ENCODE assay signal across 20 cellular contexts in the genomic region with DNA sequence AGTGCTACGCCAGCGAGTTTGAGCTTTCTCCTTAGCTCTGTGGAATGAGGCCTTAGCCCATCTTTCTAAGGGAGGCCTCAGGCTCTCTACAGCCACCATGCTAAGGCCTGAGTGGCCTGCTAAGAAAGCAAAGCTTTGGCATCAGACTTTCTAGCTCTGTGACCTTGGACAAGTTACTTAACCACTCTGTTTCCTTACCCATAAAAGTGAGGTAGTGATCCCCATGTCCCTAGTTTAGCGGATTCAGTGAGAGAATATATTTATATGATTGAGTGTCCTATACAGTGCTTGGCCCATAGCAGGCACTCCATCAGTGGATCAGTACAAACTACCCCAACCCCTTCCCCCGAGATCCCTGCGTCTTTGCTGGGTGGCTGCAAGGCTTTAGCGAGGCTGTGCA. TPM values are rescaled to one million over a fixed set of nuclear protein-coding genes. Genes with fewer than 3 reads are reported as not detected.
DNase-seq lines count a peak whose midpoint lies in the region; ATAC-seq and TF ChIP-seq lines count a peak whose summit lies in the region.
"Had no signal": no experiment of that assay in that cellular context is flagged by ENCODE, and none has a peak within 500 bp of the region (broad histone marks: within the 10 kb centered on the region; RNA-seq: fewer than 3 reads in every experiment).

No MANE protein-coding gene starts in this region.

- peak overlapping the region; percentile 2 to 33 (median 26) for H3K27ac ChIP-seq in body of pancreas
- peak overlapping the region; percentile 8 for H3K27ac ChIP-seq in muscle layer of duodenum (ENCODE audit: low read length)
- H3K27ac ChIP-seq in tibial artery, result peak overlapping the region; percentile 50 to 60
- H3K27ac ChIP-seq: A549 had no signal

- peaks cover 31% of the 10 kb centered on the region for H3K36me3 Mint-ChIP-seq in activated naive CD4-positive, alpha-beta T cell treated with anti-CD3 and anti-CD28 coated beads, Interleukin-2, amount 50 U/mL, for 24 hours
- H3K36me3 Mint-ChIP-seq in type B pancreatic cell, result peaks cover 28% of the 10 kb centered on the region

- 58 to 59% methylated on average over 6 of the region's 6 CpGs for WGBS in body of pancreas, 2 donors

- H3K27me3 ChIP-seq in body of pancreas (no peaks in the 10 kb centered on the region), muscle layer of duodenum (ENCODE audit: low read depth, low read length) (no peaks in the 10 kb centered on the region), tibial artery (no peaks in the 10 kb centered on the region)

- no peak for DNase-seq in activated naive CD4-positive, alpha-beta T cell treated with Interleukin-2 at 50 U/mL for 16 hours
- DNase-seq in body of pancreas, result no peak
- DNase-seq in tibial artery, result no peak
- no peak for DNase-seq in type B pancreatic cell (ENCODE audit: extremely low spot score, unreplicated experiment)
- no peak for DNase-seq in GM13976 (ENCODE audit: low spot score)
- DNase-seq: activated CD4-positive, alpha-beta T cell treated with anti-CD3 and anti-CD28 coated beads for 1 hour; DND-41; kidney; NCI-H146; NCI-H226; SHP77 treated with DMSO at 0.1 percent for 48 hours; stimulated activated CD4-positive, alpha-beta T cell treated with anti-CD3 and anti-CD28 coated beads, Interleukin-15, amount 100 ng/mL, for 24 hours had no signal

- in situ Hi-C loops in GM13976 (cut with MboI; ENCODE audit: low sequenced_read_pairs, unreplicated experiment), result no loop called here

- H3K9me3 Mint-ChIP-seq in activated naive CD4-positive, alpha-beta T cell treated with anti-CD3 and anti-CD28 coated beads, Interleukin-2, amount 50 U/mL, for 24 hours, result no peaks in the 10 kb centered on the region
- H3K9me3 Mint-ChIP-seq in type B pancreatic cell, result no peaks in the 10 kb centered on the region
- H3K9me3 Mint-ChIP-seq: CD14-positive monocyte; dendritic cell treated with granulocyte-macrophage colony-stimulating factor and Interleukin-4, amounts not matched to agents 40 ng/mL and 50 ng/mL, for 4 days; T-helper 2 cell treated with Interferon-gamma antibody and Interleukin-4, amounts not matched to agents 5 μg/mL and 100 μg/mL, for 36 hours had no signal

- peaks cover 81% of the 10 kb centered on the region for H3K4me1 Mint-ChIP-seq in activated naive CD4-positive, alpha-beta T cell treated with anti-CD3 and anti-CD28 coated beads, Interleukin-2, amount 50 U/mL, for 24 hours
- peaks cover 33% of the 10 kb centered on the region for H3K4me1 Mint-ChIP-seq in type B pancreatic cell (ENCODE audit: unreplicated experiment)

- intact Hi-C loops in body of pancreas (cut with DNase I), result no loop called here
- intact Hi-C loops in tibial artery (cut with DNase I; ENCODE audit: low total_unique reads), result loop anchor here (5.0 kb wide), 1 partner anchor 34 kb away; a partner anchor contains a TSS

- TF ChIP-seq POLR2A in body of pancreas (IDR thresholded peaks at IDR 0.05), result no peak

- H3K4me3 ChIP-seq in body of pancreas (no peak overlapping the region), muscle layer of duodenum (ENCODE audit: low read depth in 1 of 2, low read length in 2 of 2) (no peak overlapping the region), tibial artery (no peak overlapping the region)
- H3K4me3 ChIP-seq: A549 had no signal

- ATAC-seq in body of pancreas (no peak), GM19463 (IDR thresholded peaks at IDR 0.05; ENCODE audit: unreplicated experiment) (no peak)
- ATAC-seq: A549, esophagus mucosa had no signal

- no peak overlapping the region for H3K4me3 Mint-ChIP-seq in activated naive CD4-positive, alpha-beta T cell treated with anti-CD3 and anti-CD28 coated beads, Interleukin-2, amount 50 U/mL, for 24 hours
- no peak overlapping the region for H3K4me3 Mint-ChIP-seq in type B pancreatic cell
- H3K4me3 Mint-ChIP-seq: CD14-positive monocyte; dendritic cell treated with granulocyte-macrophage colony-stimulating factor and Interleukin-4, amounts not matched to agents 40 ng/mL and 50 ng/mL, for 4 days; T-helper 2 cell treated with Interferon-gamma antibody and Interleukin-4, amounts not matched to agents 5 μg/mL and 100 μg/mL, for 36 hours had no signal

- H3K9me3 ChIP-seq in body of pancreas (no peaks in the 10 kb centered on the region), muscle layer of duodenum (ENCODE audit: control insufficient read depth in 1 of 2, low read length in 2 of 2) (no peaks in the 10 kb centered on the region), tibial artery (no peaks in the 10 kb centered on the region)
- H3K9me3 ChIP-seq: A549 had no signal

- H3K27me3 Mint-ChIP-seq in activated naive CD4-positive, alpha-beta T cell treated with anti-CD3 and anti-CD28 coated beads, Interleukin-2, amount 50 U/mL, for 24 hours, result no peaks in the 10 kb centered on the region
- H3K27me3 Mint-ChIP-seq in type B pancreatic cell, result no peaks in the 10 kb centered on the region
- H3K27me3 Mint-ChIP-seq: dendritic cell treated with granulocyte-macrophage colony-stimulating factor and Interleukin-4, amounts not matched to agents 40 ng/mL and 50 ng/mL, for 4 days had no signal

- TF ChIP-seq CTCF in body of pancreas (IDR thresholded peaks at IDR 0.05), result no peak
- no peak for TF ChIP-seq CTCF in tibial artery (IDR thresholded peaks at IDR 0.05)
- TF ChIP-seq CTCF in type B pancreatic cell (conservative IDR thresholded peaks at IDR 0.05), result no peak
- TF ChIP-seq CTCF in GM13976 (IDR thresholded peaks at IDR 0.05; ENCODE audit: borderline replicate concordance, control extremely low read depth, extremely low read depth, insufficient read depth, missing control alignments), result no peak

- peaks cover 60% of the 10 kb centered on the region for H3K4me1 ChIP-seq in body of pancreas
- H3K4me1 ChIP-seq in muscle layer of duodenum (ENCODE audit: control insufficient read depth in 1 of 2, insufficient read depth in 2 of 2, low read length in 2 of 2), result peaks cover 29 to 74% of the 10 kb centered on the region in 2 donors
- peaks cover 0 to 79% (median 50%) of the 10 kb centered on the region in 4 donors for H3K4me1 ChIP-seq in tibial artery

- H3K36me3 ChIP-seq in body of pancreas (replicated peaks in 1 of 2; ENCODE audit: insufficient read depth in 1 of 2, low read depth in 2 of 2) (peaks cover 0 to 11% of the 10 kb centered on the region in 2 donors), muscle layer of duodenum (ENCODE audit: control insufficient read depth in 1 of 2, insufficient read depth in 2 of 2, low read length in 2 of 2) (peaks cover 48 to 65% of the 10 kb centered on the region in 2 donors), tibial artery (peaks cover 42 to 75% (median 62%) of the 10 kb centered on the region in 3 donors)

- H3K27ac Mint-ChIP-seq in activated naive CD4-positive, alpha-beta T cell treated with anti-CD3 and anti-CD28 coated beads, Interleukin-2, amount 50 U/mL, for 24 hours, result peak overlapping the region; percentile 14
- H3K27ac Mint-ChIP-seq in type B pancreatic cell, result no peak overlapping the region

RNA-seq across cellular contexts. Expression of a gene that starts 4.0 kb away (rescaled TPM):
- total RNA-seq in body of pancreas, result 10 to 100 TPM; 13.8 to 15.3 TPM
- 40.7 and 41.0 TPM in 2 replicates for total RNA-seq in type B pancreatic cell (ENCODE audit: low replicate concordance)

RNA-seq across cellular contexts. Expression of a gene that starts 32.7 kb away (rescaled TPM):
- 1 to 10 TPM in 1 of 2 donors, under 1 TPM in 1; 0.99 to 4.9 TPM for total RNA-seq in body of pancreas
- total RNA-seq in type B pancreatic cell (ENCODE audit: low replicate concordance), result 12.4 and 18.4 TPM in 2 replicates
